In genomic region chr11:82906236-82906635, GRCh38 we compare ENCODE assay signal across 7 cellular contexts. TPM values are rescaled to one million over a fixed set of nuclear protein-coding genes. Genes with fewer than 3 reads are reported as not detected.
DNase-seq lines count a peak whose midpoint lies in the region; ATAC-seq and TF ChIP-seq lines count a peak whose summit lies in the region.

No MANE protein-coding gene starts in this region.

- no peaks in the 10 kb centered on the region for H3K27me3 ChIP-seq in right lobe of liver

- CTCF ChIA-PET in activated naive CD4-positive, alpha-beta T cell treated with anti-CD3 and anti-CD28 coated beads for 36 hours (lab: Charles Lee) = interaction anchor here (0.6 to 1.8 kb wide), 3 partner anchors 83 to 344 kb away, joined by 3 to 4 read pairs (median 3); no protein-coding TSS in a partner anchor

- H3K36me3 Mint-ChIP-seq in activated naive CD4-positive, alpha-beta T cell treated with anti-CD3 and anti-CD28 coated beads for 36 hours (ENCODE audit: low read depth) = peaks cover 6% of the 10 kb centered on the region

- no peaks in the 10 kb centered on the region for H3K36me3 ChIP-seq in right lobe of liver

- no peaks in the 10 kb centered on the region for H3K9me3 ChIP-seq in right lobe of liver

- peak; percentile 60 to 71 (median 64) for TF ChIP-seq CTCF in right lobe of liver (IDR thresholded peaks at IDR 0.05)

- 63% methylated on average over 1 of the region's 1 CpG for WGBS in right lobe of liver (ENCODE audit: insufficient coverage, low coverage, low lambda C conversion rate, missing lambda C conversion rate)

- no peak for TF ChIP-seq POLR2A in right lobe of liver (IDR thresholded peaks at IDR 0.05)

- DNase-seq in GM04503 (ENCODE audit: low read depth) = peak; percentile 5
- DNase-seq in NCI-H1436 treated with DMSO at 0.1 percent for 48 hours (lab: John Stamatoyannopoulos, UW) = peak; percentile 27
- DNase-seq in amniotic stem cell (lab: John Stamatoyannopoulos, UW) = peak; percentile 44
- DNase-seq in right lobe of liver = no peak
- DNase-seq in activated naive CD4-positive, alpha-beta T cell treated with anti-CD3 and anti-CD28 coated beads for 36 hours = no peak
- no peak for DNase-seq in activated gamma-delta T cell treated with Interleukin-2 at 50 U/mL for 16 hours

- no peak overlapping the region for H3K4me3 Mint-ChIP-seq in activated naive CD4-positive, alpha-beta T cell treated with anti-CD3 and anti-CD28 coated beads for 36 hours

- no peak overlapping the region for H3K4me3 ChIP-seq in right lobe of liver

- no peak overlapping the region for H3K27ac Mint-ChIP-seq in activated naive CD4-positive, alpha-beta T cell treated with anti-CD3 and anti-CD28 coated beads for 36 hours

- ATAC-seq in right lobe of liver (peak in 3 of 4 donors; percentile 24 to 35 (median 26)), GM18498 (IDR thresholded peaks at IDR 0.05; ENCODE audit: unreplicated experiment) (no peak)

- intact Hi-C loops in right lobe of liver (cut with DNase I) = loop anchor here in 1 of 2 donors (10.0 kb wide), 1 partner anchor 169 kb away; the partner anchor contains the start of gene RAB30
- intact Hi-C loops in activated naive CD4-positive, alpha-beta T cell treated with anti-CD3 and anti-CD28 coated beads for 36 hours (cut with micrococcal nuclease) = loop anchor here (1.0 to 10.0 kb wide), 6 partner anchors 85 to 910 kb away; partner anchors contain the start of gene RAB30

- H3K9me3 Mint-ChIP-seq in activated naive CD4-positive, alpha-beta T cell treated with anti-CD3 and anti-CD28 coated beads for 36 hours = no peaks in the 10 kb centered on the region

- peaks cover 0 to 5% (median 2%) of the 10 kb centered on the region in 4 donors for H3K4me1 ChIP-seq in right lobe of liver

- H3K27ac ChIP-seq in right lobe of liver = no peak overlapping the region

- no peaks in the 10 kb centered on the region for H3K27me3 Mint-ChIP-seq in activated naive CD4-positive, alpha-beta T cell treated with anti-CD3 and anti-CD28 coated beads for 36 hours (ENCODE audit: low read depth)

- H3K4me1 Mint-ChIP-seq in activated naive CD4-positive, alpha-beta T cell treated with anti-CD3 and anti-CD28 coated beads for 36 hours (ENCODE audit: low read depth) = peaks cover 61% of the 10 kb centered on the region

RNA-seq across cellular contexts. Expression of gene DDIAS, which starts 4.7 kb away (rescaled TPM):
- total RNA-seq in right lobe of liver = 1 to 10 TPM in 3 of 6 experiments, under 1 TPM in 3; 0.83 to 3.1 (median 1.2) TPM
- total RNA-seq in activated naive CD4-positive, alpha-beta T cell treated with anti-CD3 and anti-CD28 coated beads for 36 hours = 10 to 100 TPM; 15.8 to 18.0 TPM

RNA-seq across cellular contexts. Expression of gene PRCP, which starts 6.0 kb away (rescaled TPM):
- total RNA-seq in right lobe of liver = 10 to 100 TPM; 35.4 to 84.9 (median 49.4) TPM
- total RNA-seq in activated naive CD4-positive, alpha-beta T cell treated with anti-CD3 and anti-CD28 coated beads for 36 hours = 10 to 100 TPM; 23.0 to 23.3 TPM

Comparison
In these comparisons a context has a peak if more than half of its experiments do, and no peak if none do; other contexts are left out.
1. DNase-seq: peak in GM04503 (single experiment), NCI-H1436 treated with DMSO at 0.1 percent for 48 hours (single experiment) and amniotic stem cell (single experiment); none in right lobe of liver (0 of 3), activated naive CD4-positive, alpha-beta T cell treated with anti-CD3 and anti-CD28 coated beads for 36 hours (single experiment) and activated gamma-delta T cell treated with Interleukin-2 at 50 U/mL for 16 hours (single experiment).
2. RNA of gene DDIAS, which starts 4.7 kb away (total RNA-seq): 15.8 to 18.0 TPM in activated naive CD4-positive, alpha-beta T cell treated with anti-CD3 and anti-CD28 coated beads for 36 hours; 0.83 to 3.1 TPM in right lobe of liver; every median in the first group is over 4 times any median in the second.